Comparison of ENCODE assay signal across 17 cellular contexts in genomic region chr12:56385873-56386272, GRCh38. TPM values are rescaled to one million over a fixed set of nuclear protein-coding genes. Genes with fewer than 3 reads are reported as not detected.
DNase-seq lines count a peak whose midpoint lies in the region; ATAC-seq and TF ChIP-seq lines count a peak whose summit lies in the region.
"Had no signal": no experiment of that assay in that cellular context is flagged by ENCODE, and none has a peak within 500 bp of the region (broad histone marks: within the 10 kb centered on the region; RNA-seq: fewer than 3 reads in every experiment).

No MANE protein-coding gene starts in this region.

- TF ChIP-seq CTCF in body of pancreas (IDR thresholded peaks at IDR 0.05): peak in 1 of 7 experiments; percentile 8
- TF ChIP-seq CTCF in right atrium auricular region (IDR thresholded peaks at IDR 0.05): no peak

- DNase-seq in DMS 273 (lab: John Stamatoyannopoulos, UW; ENCODE audit: unreplicated experiment) (peak; percentile 11), DMS 273 treated with DMSO at 0.1 percent for 48 hours (lab: John Stamatoyannopoulos, UW) (no peak), body of pancreas (peak; percentile 41 to 60 (median 52)), mesenteric fat pad (ENCODE audit: low spot score) (peak; percentile 37), NOMO-1 treated with dmso at 0.1 percent for 144 hours (lab: John Stamatoyannopoulos, UW; ENCODE audit: unreplicated experiment) (no peak), NCI-H187 (lab: John Stamatoyannopoulos, UW) (no peak), right atrium auricular region (ENCODE audit: low spot score) (no peak)
- DNase-seq: activated naive CD8-positive, alpha-beta T cell treated with anti-CD3 and anti-CD28 coated beads, Interleukin-2, amount 10 ng/mL, durations not matched to agents 7 days and 5 days; activated T-cell treated with anti-CD3 and anti-CD28 coated beads, Interleukin-2, amount 50 U/mL, for 48 hours; hypothalamus; NCI-H446 treated with DMSO at 0.1 percent for 48 hours had no signal

- H3K36me3 ChIP-seq in body of pancreas (replicated peaks in 1 of 2; ENCODE audit: insufficient read depth in 1 of 2, low read depth in 2 of 2): no peaks in the 10 kb centered on the region
- no peaks in the 10 kb centered on the region for H3K36me3 ChIP-seq in right atrium auricular region
- H3K36me3 ChIP-seq: BLaER1 treated with 17β-estradiol and CSF1 and Interleukin-3, amounts not matched to agents 10 nM and 100 nM; tibial nerve had no signal

- H3K9me3 ChIP-seq in body of pancreas (no peaks in the 10 kb centered on the region), right atrium auricular region (no peaks in the 10 kb centered on the region)
- H3K9me3 ChIP-seq: BLaER1 treated with 17β-estradiol and CSF1 and Interleukin-3, amounts not matched to agents 10 nM and 100 nM; tibial nerve had no signal

- H3K4me3 ChIP-seq in body of pancreas (no peak overlapping the region), right atrium auricular region (no peak overlapping the region)
- H3K4me3 ChIP-seq: BLaER1 treated with 17β-estradiol and CSF1 and Interleukin-3, amounts not matched to agents 10 nM and 100 nM; tibial nerve had no signal

- TF ChIP-seq EP300 in Ishikawa (IDR thresholded peaks at IDR 0.05; ENCODE audit: borderline replicate concordance): no peak

- no peak for TF ChIP-seq POLR2A in body of pancreas (IDR thresholded peaks at IDR 0.05)

- intact Hi-C loops in body of pancreas (cut with DNase I): no loop called here

- TF ChIP-seq RAD21 in Ishikawa (IDR thresholded peaks at IDR 0.05; ENCODE audit: low read depth): no peak

- 81 to 82% methylated on average over 1 of the region's 1 CpG for WGBS in body of pancreas, 2 donors

- no peaks in the 10 kb centered on the region for H3K27me3 ChIP-seq in body of pancreas
- H3K27me3 ChIP-seq in right atrium auricular region: no peaks in the 10 kb centered on the region
- H3K27me3 ChIP-seq: BLaER1 treated with 17β-estradiol and CSF1 and Interleukin-3, amounts not matched to agents 10 nM and 100 nM; tibial nerve had no signal

- H3K27ac ChIP-seq in body of pancreas (no peak overlapping the region), right atrium auricular region (no peak overlapping the region)
- H3K27ac ChIP-seq: 22Rv1; BLaER1 treated with 17β-estradiol and CSF1 and Interleukin-3, amounts not matched to agents 10 nM and 100 nM had no signal

- ATAC-seq in body of pancreas: no peak
- ATAC-seq: Panc1 had no signal

- H3K4me1 ChIP-seq in body of pancreas (no peaks in the 10 kb centered on the region), right atrium auricular region (no peaks in the 10 kb centered on the region)
- H3K4me1 ChIP-seq: tibial nerve had no signal

TF ChIP-seq in Ishikawa, 13 proteins besides CTCF, POLR2A, EP300 and RAD21:
- no peak for TF ChIP-seq MAX (IDR thresholded peaks at IDR 0.05)
- TF ChIP-seq CREB1 (IDR thresholded peaks at IDR 0.05; ENCODE audit: low read depth): no peak
- no peak for TF ChIP-seq TEAD4 (IDR thresholded peaks at IDR 0.05)
- 0 out of 2 replicates have a peak, but pooled peaks have one; percentile 38 for TF ChIP-seq YY1 (IDR thresholded peaks at IDR 0.05; ENCODE audit: low read depth)
- peak; percentile 82 for TF ChIP-seq NFIC (IDR thresholded peaks at IDR 0.05)
- TF ChIP-seq EGR1 (IDR thresholded peaks at IDR 0.05): no peak
- TF ChIP-seq ZBTB7A (IDR thresholded peaks at IDR 0.05; ENCODE audit: low read depth): no peak
- TF ChIP-seq CEBPB (IDR thresholded peaks at IDR 0.05): no peak

RNA-seq across cellular contexts. Expression of gene APOF, which starts 23.2 kb away (rescaled TPM):
- total RNA-seq in body of pancreas (not detected), mesenteric fat pad (not detected), right atrium auricular region (not detected)
- total RNA-seq: activated naive CD8-positive, alpha-beta T cell treated with anti-CD3 and anti-CD28 coated beads, Interleukin-2, amount 10 ng/mL, durations not matched to agents 7 days and 5 days; fibroblast of lung; tibial nerve had no signal

RNA-seq across cellular contexts. Expression of gene STAT2, which starts 26.0 kb away (rescaled TPM):
- total RNA-seq in body of pancreas: 100 to 1,000 TPM in 1 of 2 donors, 10 to 100 TPM in 1; 65.4 to 106 TPM
- 216 TPM for total RNA-seq in mesenteric fat pad
- 10 to 100 TPM; 28.3 to 41.0 TPM for total RNA-seq in right atrium auricular region

RNA-seq across cellular contexts. Expression of gene IL23A, which starts 47.2 kb away (rescaled TPM):
- not detected for total RNA-seq in body of pancreas
- total RNA-seq in mesenteric fat pad: 0.55 TPM
- not detected for total RNA-seq in right atrium auricular region
- total RNA-seq: tibial nerve had no signal

RNA-seq across cellular contexts. Expression of gene PAN2, which starts 52.1 kb away (rescaled TPM):
- total RNA-seq in body of pancreas (10 to 100 TPM; 47.2 to 59.0 TPM), mesenteric fat pad (38.7 TPM), right atrium auricular region (10 to 100 TPM; 14.5 to 18.4 TPM)

Comparison
In these comparisons a context has a peak if more than half of its experiments do, and no peak if none do; other contexts are left out.
1. DNase-seq: peak in DMS 273 (single experiment), body of pancreas (4 of 4) and mesenteric fat pad (single experiment); none in DMS 273 treated with DMSO at 0.1 percent for 48 hours (single experiment), NOMO-1 treated with dmso at 0.1 percent for 144 hours (single experiment), NCI-H187 (0 of 2) and right atrium auricular region (single experiment).